21 cellular contexts compared by ENCODE assay signal in the genomic region with DNA sequence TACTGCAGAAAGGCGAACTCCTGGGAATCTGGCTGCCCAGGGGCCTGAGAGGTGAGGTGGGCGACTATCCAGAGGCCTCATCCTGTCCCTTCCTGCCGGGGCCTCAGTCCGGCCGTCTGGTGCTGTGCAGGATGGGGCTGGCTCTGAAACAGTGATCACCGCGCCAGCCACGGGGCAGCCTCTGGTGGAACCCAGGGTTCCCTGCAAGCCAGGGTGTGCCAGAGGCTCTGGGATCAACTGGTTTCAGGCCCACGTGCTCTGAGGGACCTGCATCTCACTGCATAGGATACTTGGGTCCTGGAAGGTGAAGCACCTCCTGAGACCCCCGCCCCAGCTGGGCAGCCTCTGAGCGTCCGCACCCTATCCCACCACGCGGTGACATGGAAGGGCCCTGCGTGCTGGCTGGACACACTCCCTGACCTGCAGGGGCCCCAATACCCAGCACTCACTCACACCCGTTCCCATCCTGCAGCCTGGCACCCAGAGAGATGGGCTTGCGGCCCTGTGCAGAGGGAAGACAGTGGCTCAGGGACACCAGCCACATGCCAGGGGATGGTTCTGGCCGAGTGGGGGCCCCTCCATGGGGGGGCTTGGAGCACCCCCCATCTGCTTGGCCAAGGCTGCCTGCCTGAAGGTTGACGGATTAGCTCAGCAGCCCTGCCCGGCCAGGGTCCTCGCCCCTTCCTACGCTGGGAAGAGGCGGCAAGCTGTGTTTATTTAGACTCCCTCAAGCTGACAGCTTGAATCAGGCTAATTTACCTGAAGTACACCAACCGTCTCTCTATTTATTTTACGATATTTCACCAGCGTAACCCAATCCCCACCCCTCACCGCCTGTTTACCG.
A peak's percentile ranks its signal among the peaks of the same experiment; 100 is the strongest.
DNase-seq lines count a peak whose midpoint lies in the region; TF ChIP-seq lines count a peak whose summit lies in the region.
"Had no signal": no experiment of that assay in that cellular context is flagged by ENCODE, and none has a peak within 500 bp of the region (broad histone marks: within the 10 kb centered on the region; RNA-seq: fewer than 3 reads in every experiment).

No MANE protein-coding gene starts in this region.

- in situ Hi-C loops in G401 (cut with HindIII; ENCODE audit: low sequenced_read_pairs): no loop called here

- no peak overlapping the region for H3K27ac Mint-ChIP-seq in chondrocyte (ENCODE audit: unreplicated experiment)
- H3K27ac Mint-ChIP-seq: activated T-cell treated with anti-CD3 and anti-CD28 coated beads, Interleukin-2, amount 50 U/mL, for 72 hours; stimulated activated naive B cell treated with anti-CD40 and anti-IgM and Interleukin-4, amounts not matched to agents 10 μg/mL and 1 μg/mL and 100 μg/mL, for 72 hours had no signal

- no peak for TF ChIP-seq CTCF in chondrocyte (IDR thresholded peaks at IDR 0.05)

- H3K27me3 Mint-ChIP-seq in chondrocyte (ENCODE audit: low read depth): no peaks in the 10 kb centered on the region

- no peaks in the 10 kb centered on the region for H3K36me3 Mint-ChIP-seq in chondrocyte (ENCODE audit: low read depth)
- H3K36me3 Mint-ChIP-seq: stimulated activated naive B cell treated with anti-CD40 and anti-IgM and Interleukin-4, amounts not matched to agents 10 μg/mL and 1 μg/mL and 100 μg/mL, for 72 hours had no signal

- peak; percentile 61 for DNase-seq in DMS79 (lab: John Stamatoyannopoulos, UW)
- peak; percentile 37 for DNase-seq in NCI-H1092 (lab: John Stamatoyannopoulos, UW)
- DNase-seq in NCI-H2196 treated with DMSO at 0.1 percent for 48 hours (lab: John Stamatoyannopoulos, UW; ENCODE audit: unreplicated experiment): peak; percentile 40
- peak; percentile 80 for DNase-seq in chondrocyte (ENCODE audit: low spot score)
- no peak for DNase-seq in G401 (ENCODE audit: low spot score)
- DNase-seq in COLO829 (ENCODE audit: low spot score): no peak
- DNase-seq in T-helper 9 cell: no peak
- DNase-seq: activated CD4-positive, alpha-beta T cell treated with anti-CD3 and anti-CD28 coated beads, Interleukin-2, amount 50 U/mL, for 4 hours; activated CD4-positive, CD25-positive, alpha-beta regulatory T cell; activated naive CD4-positive, alpha-beta T cell; activated T-cell treated with anti-CD3 and anti-CD28 coated beads, Interleukin-2, amount 50 U/mL, for 72 hours; DND-41; effector memory CD4-positive, alpha-beta T cell; HCEC 1CT; mesenchymal stem cell; NCI-H2107; NCI-H774; small intestine; stimulated activated naive B cell treated with anti-CD40 and anti-IgM and Interleukin-4, amounts not matched to agents 10 μg/mL and 1 μg/mL and 100 μg/mL, for 72 hours; substantia nigra; trophoblast cell had no signal

- no peaks in the 10 kb centered on the region for H3K4me1 Mint-ChIP-seq in chondrocyte (ENCODE audit: low read depth)
- H3K4me1 Mint-ChIP-seq: stimulated activated naive B cell treated with anti-CD40 and anti-IgM and Interleukin-4, amounts not matched to agents 10 μg/mL and 1 μg/mL and 100 μg/mL, for 72 hours had no signal

- peaks cover 5% of the 10 kb centered on the region for H3K9me3 Mint-ChIP-seq in chondrocyte (ENCODE audit: low read depth)
- H3K9me3 Mint-ChIP-seq: activated T-cell treated with anti-CD3 and anti-CD28 coated beads, Interleukin-2, amount 50 U/mL, for 72 hours had no signal

- no peak overlapping the region for H3K4me3 Mint-ChIP-seq in chondrocyte (ENCODE audit: unreplicated experiment)
- H3K4me3 Mint-ChIP-seq: activated T-cell treated with anti-CD3 and anti-CD28 coated beads, Interleukin-2, amount 50 U/mL, for 72 hours; stimulated activated naive B cell treated with anti-CD40 and anti-IgM and Interleukin-4, amounts not matched to agents 10 μg/mL and 1 μg/mL and 100 μg/mL, for 72 hours had no signal

Comparison
In these comparisons a context has a peak if more than half of its experiments do, and no peak if none do; other contexts are left out.
1. DNase-seq: peak in DMS79 (single experiment), NCI-H1092 (single experiment), NCI-H2196 treated with DMSO at 0.1 percent for 48 hours (single experiment) and chondrocyte (single experiment); none in G401 (single experiment), COLO829 (single experiment) and T-helper 9 cell (single experiment).